In genomic region chr3:22276351-22276750, GRCh38 we compare ENCODE assay signal across 8 cellular contexts.
"Had no signal": no experiment of that assay in that cellular context is flagged by ENCODE, and none has a peak within 500 bp of the region (broad histone marks: within the 10 kb centered on the region; RNA-seq: fewer than 3 reads in every experiment).

No MANE protein-coding gene starts in this region.

- FAIRE-seq: G401.6, GM12878, GM12891, GM12892, GM18507, GM19239 had no signal

- DNase-seq: GDM1, GF-D8 had no signal

- ATAC-seq: GM12878 had no signal

- H3K4me3 ChIP-seq: GM12878 had no signal
